8 cellular contexts compared by ENCODE assay signal in genomic region chr17:29710891-29711418, GRCh38.
DNase-seq lines count a peak whose midpoint lies in the region; ATAC-seq and TF ChIP-seq lines count a peak whose summit lies in the region.

No MANE protein-coding gene starts in this region.

- H3K4me2 ChIP-seq in skeletal muscle satellite cell (ENCODE audit: low read length): peak overlapping the region; percentile 55

- H3K9ac ChIP-seq in skeletal muscle satellite cell (ENCODE audit: low read depth, low read length): no peak overlapping the region

- TF ChIP-seq CTCF in Panc1 (IDR thresholded peaks at IDR 0.05) (no peak), foreskin keratinocyte (conservative IDR thresholded peaks at IDR 0.05) (no peak)

- no peaks in the 10 kb centered on the region for H3K27me3 ChIP-seq in Panc1 (ENCODE audit: control insufficient read depth, insufficient read depth, low read length)
- H3K27me3 ChIP-seq in foreskin keratinocyte: no peaks in the 10 kb centered on the region
- H3K27me3 ChIP-seq in skeletal muscle satellite cell (ENCODE audit: control insufficient read depth, insufficient read depth, low read length): no peaks in the 10 kb centered on the region

- no peaks in the 10 kb centered on the region for H3K9me3 ChIP-seq in Panc1 (ENCODE audit: control insufficient read depth, insufficient read depth, low read depth, low read length)
- H3K9me3 ChIP-seq in skeletal muscle satellite cell (replicated peaks; ENCODE audit: low read length): no peaks in the 10 kb centered on the region

- H3K36me3 ChIP-seq in Panc1 (ENCODE audit: control insufficient read depth, insufficient read depth, low read length): no peaks in the 10 kb centered on the region
- no peaks in the 10 kb centered on the region for H3K36me3 ChIP-seq in skeletal muscle satellite cell (ENCODE audit: insufficient read depth, low read length)

- no peak overlapping the region for H3K4me3 ChIP-seq in Panc1 (ENCODE audit: low read depth in 2 of 2, low read length in 2 of 2)
- no peak overlapping the region for H3K4me3 ChIP-seq in skeletal muscle satellite cell (ENCODE audit: low read length)

- no TSS peak for BruUV-seq in Panc1 (replicated peaks; lab: Mats Ljungman, UMichigan)

- H3K4me1 ChIP-seq in Panc1 (ENCODE audit: control insufficient read depth, insufficient read depth, low read length) (peaks cover 16% of the 10 kb centered on the region), foreskin keratinocyte (peaks cover 23% of the 10 kb centered on the region), skeletal muscle satellite cell (ENCODE audit: control insufficient read depth, insufficient read depth, low read length) (peaks cover 32% of the 10 kb centered on the region)

- ATAC-seq in Panc1: no peak
- ATAC-seq in foreskin keratinocyte: peak; percentile 97
- no peak for ATAC-seq in GM19452 (IDR thresholded peaks at IDR 0.05; ENCODE audit: unreplicated experiment)

- DNase-seq in GM04504 (ENCODE audit: low read depth): peak; percentile 62
- no peak for DNase-seq in Panc1 (ENCODE audit: low read depth, low spot score)
- DNase-seq in foreskin keratinocyte: peak; percentile 97 to 99
- no peak for DNase-seq in activated CD4-positive, alpha-beta T cell treated with anti-CD3 and anti-CD28 coated beads, Interleukin-2, amount 50 U/mL, for 4 hours
- DNase-seq in amygdala (lab: John Stamatoyannopoulos, UW): no peak
- DNase-seq in KBM-7: no peak

- intact Hi-C loops in Panc1 (cut with micrococcal nuclease; ENCODE audit: unreplicated experiment): loop anchor here (10.0 kb wide), 1 partner anchor 46 kb away; no protein-coding TSS in a partner anchor

- POLR2A ChIA-PET in Panc1 (lab: Charles Lee): no interaction called here

- in situ Hi-C loops in Panc1 (cut with HindIII; ENCODE audit: low pct_unique_long_range_greater_than_20kb, low sequenced_read_pairs): no loop called here
- in situ Hi-C loops in KBM-7 (cut with MboI; ENCODE audit: low pct_unique_long_range_greater_than_20kb, low sequenced_read_pairs): no loop called here

- CTCF ChIA-PET in Panc1 (lab: Charles Lee): no interaction called here

- H3K27ac ChIP-seq in Panc1 (ENCODE audit: low read length): 0 out of 2 replicates have a peak overlapping the region, but pooled peaks have one; percentile 3
- H3K27ac ChIP-seq in foreskin keratinocyte: peak overlapping the region; percentile 46

Comparison
In these comparisons a context has a peak if more than half of its experiments do, and no peak if none do; other contexts are left out.
1. DNase-seq: peak in GM04504 (single experiment) and foreskin keratinocyte (2 of 2); none in Panc1 (single experiment), activated CD4-positive, alpha-beta T cell treated with anti-CD3 and anti-CD28 coated beads, Interleukin-2, amount 50 U/mL, for 4 hours (0 of 2), amygdala (0 of 56) and KBM-7 (single experiment).